28 cellular contexts compared by ENCODE assay signal in genomic region chr2:12862541-12862940, GRCh38.
"Had no signal": no experiment of that assay in that cellular context is flagged by ENCODE, and none has a peak within 500 bp of the region (broad histone marks: within the 10 kb centered on the region; RNA-seq: fewer than 3 reads in every experiment).

No MANE protein-coding gene starts in this region.

- H3K4me3 Mint-ChIP-seq: activated B cell treated with CpG ODN at 0.5 μM for 24 hours; activated CD4-positive, alpha-beta memory T cell treated with anti-CD3 and anti-CD28 coated beads for 36 hours; activated naive CD8-positive, alpha-beta T cell; activated T-cell treated with anti-CD3 and anti-CD28 coated beads, Interleukin-2, amount 50 U/mL, for 24 hours; activated T-cell treated with anti-CD3 and anti-CD28 coated beads, Interleukin-2, amount 50 U/mL, for 72 hours; T-helper 2 cell treated with Interferon-gamma antibody and Interleukin-4, amounts not matched to agents 5 μg/mL and 100 μg/mL, for 36 hours had no signal

- DNase-seq: activated B cell treated with CpG ODN at 0.5 μM for 24 hours; activated CD4-positive, alpha-beta memory T cell treated with anti-CD3 and anti-CD28 coated beads for 36 hours; activated CD4-positive, alpha-beta T cell treated with anti-CD3 and anti-CD28 coated beads for 48 hours; activated CD4-positive, alpha-beta T cell treated with anti-CD3 and anti-CD28 coated beads, Interleukin-2, amount 50 U/mL, for 1 hour; activated CD8-positive, alpha-beta memory T cell treated with anti-CD3 and anti-CD28 coated beads, Interleukin-2, amount 50 U/mL, for 48 hours; activated gamma-delta T cell treated with Interleukin-2 at 50 U/mL for 16 hours; activated naive CD4-positive, alpha-beta T cell treated with anti-CD3 and anti-CD28 coated beads, Interleukin-2, amount 50 U/mL, for 16 hours; activated naive CD4-positive, alpha-beta T cell treated with Interleukin-2 at 50 U/mL for 16 hours; activated T-cell treated with anti-CD3 and anti-CD28 coated beads for 4 hours; activated T-cell treated with anti-CD3 and anti-CD28 coated beads, Interleukin-2, amount 50 U/mL, for 24 hours; activated T-cell treated with anti-CD3 and anti-CD28 coated beads, Interleukin-2, amount 50 U/mL, for 72 hours; brain microvascular endothelial cell; cortex of kidney; dermis blood vessel endothelial cell; effector CD4-positive, alpha-beta T cell; effector memory CD8-positive, alpha-beta T cell; erythroblast; foreskin keratinocyte; head of caudate nucleus; hippocampal formation; T-helper 1 cell; T-helper 17 cell; T1000; WERI-Rb-1 had no signal

- H3K27ac ChIP-seq: brain microvascular endothelial cell, esophagus muscularis mucosa, foreskin keratinocyte, WERI-Rb-1 had no signal

- H3K27ac Mint-ChIP-seq: activated B cell treated with CpG ODN at 0.5 μM for 24 hours; activated CD4-positive, alpha-beta memory T cell treated with anti-CD3 and anti-CD28 coated beads for 36 hours; activated naive CD8-positive, alpha-beta T cell; activated T-cell treated with anti-CD3 and anti-CD28 coated beads, Interleukin-2, amount 50 U/mL, for 24 hours; activated T-cell treated with anti-CD3 and anti-CD28 coated beads, Interleukin-2, amount 50 U/mL, for 72 hours; T-helper 17 cell; T-helper 2 cell treated with Interferon-gamma antibody and Interleukin-4, amounts not matched to agents 5 μg/mL and 100 μg/mL, for 36 hours had no signal

- H3K4me3 ChIP-seq: esophagus muscularis mucosa had no signal

- H3K27me3 ChIP-seq: brain microvascular endothelial cell, esophagus muscularis mucosa, foreskin keratinocyte had no signal

- H3K36me3 ChIP-seq: brain microvascular endothelial cell, esophagus muscularis mucosa, WERI-Rb-1 had no signal

- H3K27me3 Mint-ChIP-seq: activated B cell treated with CpG ODN at 0.5 μM for 24 hours; activated CD4-positive, alpha-beta memory T cell treated with anti-CD3 and anti-CD28 coated beads for 36 hours; activated T-cell treated with anti-CD3 and anti-CD28 coated beads, Interleukin-2, amount 50 U/mL, for 24 hours; effector memory CD8-positive, alpha-beta T cell; T-helper 17 cell had no signal

- ATAC-seq: activated CD4-positive, CD25-positive, alpha-beta regulatory T cell treated with anti-CD3 and anti-CD28 coated beads, Interleukin-2, amount 50 U/mL, for 24 hours; activated T-cell treated with anti-CD3 and anti-CD28 coated beads, Interleukin-2, amount 50 U/mL, for 72 hours; effector memory CD8-positive, alpha-beta T cell; foreskin keratinocyte; T-helper 17 cell had no signal
